In the genomic region with DNA sequence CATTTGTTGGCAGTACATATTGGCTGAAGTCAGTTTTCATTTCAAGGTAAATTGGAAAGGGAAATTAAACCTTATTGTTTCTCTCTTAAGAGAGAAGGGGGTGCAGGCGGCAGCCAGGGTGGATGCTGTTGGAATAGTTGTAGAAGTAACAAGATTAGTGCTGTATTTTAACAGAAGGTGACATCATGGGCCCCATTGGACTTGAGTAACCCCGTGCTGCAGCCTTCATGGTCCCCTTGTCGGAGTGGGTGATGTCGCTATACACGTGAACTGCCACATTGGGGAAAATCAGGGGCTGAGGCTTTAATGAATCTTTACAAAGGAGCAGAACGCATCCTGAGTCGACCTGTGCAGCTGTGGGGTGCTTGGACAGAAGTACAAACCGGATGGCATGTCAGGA, we compare ENCODE assay signal across 16 cellular contexts. TPM values are rescaled to one million over a fixed set of nuclear protein-coding genes. Genes with fewer than 3 reads are reported as not detected.
A peak's percentile ranks its signal among the peaks of the same experiment; 100 is the strongest.
DNase-seq lines count a peak whose midpoint lies in the region; ATAC-seq and TF ChIP-seq lines count a peak whose summit lies in the region.
"Had no signal": no experiment of that assay in that cellular context is flagged by ENCODE, and none has a peak within 500 bp of the region (broad histone marks: within the 10 kb centered on the region; RNA-seq: fewer than 3 reads in every experiment).

No MANE protein-coding gene starts in this region.

- TF ChIP-seq CTCF in Loucy (conservative IDR thresholded peaks at IDR 0.05; ENCODE audit: low read length) (no peak), MCF 10A (IDR thresholded peaks at IDR 0.05; ENCODE audit: unreplicated experiment) (no peak), progenitor cell of endocrine pancreas (IDR thresholded peaks at IDR 0.05; ENCODE audit: unreplicated experiment) (no peak)

- H3K4me1 ChIP-seq in Loucy (ENCODE audit: insufficient read depth, low read length, poor library complexity, severe bottlenecking), result peaks cover 41% of the 10 kb centered on the region

- peaks cover 15% of the 10 kb centered on the region; the same call in 1 of the 2 replicates for H3K36me3 ChIP-seq in Loucy (ENCODE audit: insufficient read depth, low read length)
- H3K36me3 ChIP-seq: cardiac muscle cell had no signal

- no peaks in the 10 kb centered on the region for H3K9me3 Mint-ChIP-seq in activated T-cell treated with anti-CD3 and anti-CD28 coated beads, Interleukin-2, amount 50 U/mL, for 4 hours
- H3K9me3 Mint-ChIP-seq in MCF 10A (ENCODE audit: unreplicated experiment) (no peaks in the 10 kb centered on the region), progenitor cell of endocrine pancreas (ENCODE audit: low read depth) (no peaks in the 10 kb centered on the region)
- H3K9me3 Mint-ChIP-seq: H9 had no signal

- H3K9ac ChIP-seq in Loucy (ENCODE audit: low read depth, low read length, poor library complexity, severe bottlenecking), result peak overlapping the region; percentile 20

- no peaks in the 10 kb centered on the region for H3K27me3 Mint-ChIP-seq in activated T-cell treated with anti-CD3 and anti-CD28 coated beads, Interleukin-2, amount 50 U/mL, for 4 hours (ENCODE audit: low read depth)
- H3K27me3 Mint-ChIP-seq in MCF 10A (ENCODE audit: insufficient read depth, unreplicated experiment), result no peaks in the 10 kb centered on the region
- no peaks in the 10 kb centered on the region for H3K27me3 Mint-ChIP-seq in progenitor cell of endocrine pancreas

- no peaks in the 10 kb centered on the region for H3K9me3 ChIP-seq in Loucy (ENCODE audit: insufficient read depth, low read depth, low read length)

- H3K4me3 ChIP-seq in Loucy (ENCODE audit: low read length, poor library complexity, severe bottlenecking), result peak overlapping the region; percentile 30
- H3K4me3 ChIP-seq: cardiac muscle cell, lung, smooth muscle cell had no signal

- DNase-seq in activated T-cell treated with anti-CD3 and anti-CD28 coated beads, Interleukin-2, amount 50 U/mL, for 4 hours, result no peak
- DNase-seq in activated T-cell treated with anti-CD3 and anti-CD28 coated beads for 4 hours (no peak), MCF 10A (ENCODE audit: unreplicated experiment) (no peak), progenitor cell of endocrine pancreas (ENCODE audit: low spot score, unreplicated experiment) (no peak), GF-D8 (lab: John Stamatoyannopoulos, UW) (no peak)
- DNase-seq: DMS 273 treated with DMSO at 0.1 percent for 48 hours, H9, KG1, NCI-H1436 had no signal

- H3K4me1 Mint-ChIP-seq in activated T-cell treated with anti-CD3 and anti-CD28 coated beads, Interleukin-2, amount 50 U/mL, for 4 hours (ENCODE audit: low read depth), result peaks cover 56% of the 10 kb centered on the region
- H3K4me1 Mint-ChIP-seq in MCF 10A (ENCODE audit: insufficient read depth, unreplicated experiment) (peaks cover 21% of the 10 kb centered on the region), progenitor cell of endocrine pancreas (ENCODE audit: low read depth) (peaks cover 14% of the 10 kb centered on the region)

- peaks cover 64% of the 10 kb centered on the region for H3K79me2 ChIP-seq in Loucy (ENCODE audit: insufficient read depth, low read length)

- peaks cover 4% of the 10 kb centered on the region for H4K20me1 ChIP-seq in Loucy (ENCODE audit: insufficient read depth, low read length, poor library complexity, severe bottlenecking)

- peak overlapping the region; percentile 47 for H3K4me2 ChIP-seq in Loucy (ENCODE audit: low read depth, low read length, poor library complexity, severe bottlenecking)
- H3K4me2 ChIP-seq: smooth muscle cell had no signal

- H3F3A ChIP-seq in Loucy (ENCODE audit: low read depth), result no peaks in the 10 kb centered on the region; the same call in 1 of the 2 replicates

- BruUV-seq in MCF 10A (replicated peaks; lab: Mats Ljungman, UMichigan), result no TSS peak

- no peaks in the 10 kb centered on the region for H3K27me3 ChIP-seq in Loucy (ENCODE audit: insufficient read depth, low read length, poor library complexity, severe bottlenecking)
- H3K27me3 ChIP-seq: cardiac muscle cell had no signal

- peak overlapping the region; percentile 6 for H3K27ac Mint-ChIP-seq in MCF 10A (ENCODE audit: low read depth, unreplicated experiment)
- H3K27ac Mint-ChIP-seq in progenitor cell of endocrine pancreas, result peak overlapping the region; percentile 31

- intact Hi-C loops in MCF 10A (cut with micrococcal nuclease), result no loop called here

- CTCF ChIA-PET in MCF 10A (lab: Yijun Ruan, JAX), result interaction anchor here (1.7 kb wide), 1 partner anchor 31 kb away, joined by 8 read pairs; no protein-coding TSS in a partner anchor

- H3K36me3 Mint-ChIP-seq in activated T-cell treated with anti-CD3 and anti-CD28 coated beads, Interleukin-2, amount 50 U/mL, for 4 hours (ENCODE audit: insufficient read depth), result peaks cover 7% of the 10 kb centered on the region
- H3K36me3 Mint-ChIP-seq in MCF 10A (ENCODE audit: insufficient read depth, unreplicated experiment) (peaks cover 41% of the 10 kb centered on the region), progenitor cell of endocrine pancreas (ENCODE audit: insufficient read depth) (peaks cover 3% of the 10 kb centered on the region)

- no peak overlapping the region for H2AFZ ChIP-seq in Loucy (ENCODE audit: low read length)

- no peak for ATAC-seq in activated T-cell treated with anti-CD3 and anti-CD28 coated beads, Interleukin-2, amount 50 U/mL, for 4 hours
- ATAC-seq in HG03108 (IDR thresholded peaks at IDR 0.05; ENCODE audit: unreplicated experiment), result no peak
- ATAC-seq in HG02623 (IDR thresholded peaks at IDR 0.05; ENCODE audit: unreplicated experiment), result no peak
- ATAC-seq: SK-N-SH treated with all-trans-retinoic acid at 6 μM for 48 hours had no signal

- peak overlapping the region; percentile 42 for H3K4me3 Mint-ChIP-seq in activated T-cell treated with anti-CD3 and anti-CD28 coated beads, Interleukin-2, amount 50 U/mL, for 4 hours
- H3K4me3 Mint-ChIP-seq in MCF 10A (ENCODE audit: unreplicated experiment) (no peak overlapping the region), progenitor cell of endocrine pancreas (ENCODE audit: low read depth) (no peak overlapping the region)
- H3K4me3 Mint-ChIP-seq: H9 had no signal

- H3K9me2 ChIP-seq in Loucy (replicated peaks; ENCODE audit: low read depth, low read length), result no peaks in the 10 kb centered on the region

- POLR2A ChIA-PET in MCF 10A (lab: Yijun Ruan, JAX), result no interaction called here

RNA-seq across cellular contexts. Expression of a gene that starts 3.2 kb away (rescaled TPM):
- 10 to 100 TPM; 30.5 to 41.9 (median 30.9) TPM for total RNA-seq in activated T-cell treated with anti-CD3 and anti-CD28 coated beads, Interleukin-2, amount 50 U/mL, for 4 hours
- 21.7 and 24.2 TPM in 2 replicates for total RNA-seq in MCF 10A (2022)
- total RNA-seq in progenitor cell of endocrine pancreas, result 16.8 and 19.4 TPM in 2 replicates

RNA-seq across cellular contexts. Expression of a gene that starts 9.4 kb away (rescaled TPM):
- total RNA-seq in activated T-cell treated with anti-CD3 and anti-CD28 coated beads, Interleukin-2, amount 50 U/mL, for 4 hours, result 10 to 100 TPM; 53.2 to 64.4 (median 60.8) TPM
- total RNA-seq in MCF 10A (2022), result 77.3 and 81.2 TPM in 2 replicates
- total RNA-seq in progenitor cell of endocrine pancreas, result 177 and 181 TPM in 2 replicates
